In the genomic region with DNA sequence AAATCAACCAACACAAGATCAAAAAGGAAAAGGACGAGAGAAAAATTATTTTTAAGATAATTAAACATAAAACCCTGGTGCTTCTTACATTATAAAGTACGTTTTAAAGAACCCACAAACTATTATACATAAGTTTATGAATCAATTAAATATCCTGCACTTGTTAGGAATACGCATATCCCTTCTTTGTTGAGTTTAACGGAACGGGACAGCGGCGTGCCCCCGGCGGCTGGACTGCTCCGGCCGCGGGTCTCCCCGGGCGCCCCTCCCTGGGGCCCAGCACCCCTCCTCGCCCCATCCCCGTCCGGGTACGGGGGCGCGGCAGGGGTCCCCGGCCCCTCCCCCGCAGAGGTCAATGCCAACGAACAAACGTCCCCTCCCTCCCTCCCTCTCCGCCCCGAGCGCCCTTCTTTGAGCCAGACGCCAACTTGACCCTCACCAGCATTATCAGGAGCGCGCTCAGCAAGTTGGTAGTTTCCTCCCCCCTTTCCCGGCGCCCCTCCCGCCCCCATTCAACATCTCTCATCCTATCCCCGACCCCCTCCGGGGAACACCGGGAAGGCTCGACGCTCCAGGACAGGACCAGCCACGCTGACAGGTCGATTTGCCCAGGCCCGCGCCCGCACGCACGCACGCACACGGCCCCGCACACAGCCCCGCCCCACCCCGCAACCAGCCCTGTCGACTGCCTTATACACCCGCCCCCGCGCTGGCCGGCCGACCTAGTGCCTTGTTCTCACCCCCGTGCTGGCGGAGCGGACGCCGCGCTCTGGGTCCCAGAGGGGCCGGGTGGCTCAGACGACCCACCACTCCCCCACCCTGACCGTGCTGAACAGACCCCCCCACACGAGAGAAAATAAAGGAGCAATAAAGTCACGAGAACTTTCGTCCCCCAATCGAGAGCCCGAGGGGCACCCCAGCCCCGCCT, we compare ENCODE assay signal across 9 cellular contexts. TPM values are rescaled to one million over a fixed set of nuclear protein-coding genes. Genes with fewer than 3 reads are reported as not detected.
DNase-seq lines count a peak whose midpoint lies in the region; ATAC-seq and TF ChIP-seq lines count a peak whose summit lies in the region.
"Had no signal": no experiment of that assay in that cellular context is flagged by ENCODE, and none has a peak within 500 bp of the region (broad histone marks: within the 10 kb centered on the region; RNA-seq: fewer than 3 reads in every experiment).

No MANE protein-coding gene starts in this region.

- TF ChIP-seq POLR2A in thyroid gland (IDR thresholded peaks at IDR 0.05), result no peak

- H3K27me3 ChIP-seq in left lung (peaks cover 0 to 12% of the 10 kb centered on the region in 2 donors), thyroid gland (no peaks in the 10 kb centered on the region)

- no peak for ATAC-seq in activated CD4-positive, alpha-beta T cell treated with anti-CD3 and anti-CD28 coated beads for 36 hours
- no peak for ATAC-seq in activated T-helper 17 cell treated with anti-CD3 and anti-CD28 coated beads, Interleukin-2, amount 50 U/mL, for 72 hours (replicated peaks)
- ATAC-seq in left lung (peak; percentile 3), HG02588 (IDR thresholded peaks at IDR 0.05; ENCODE audit: unreplicated experiment) (no peak)

- peak overlapping the region; percentile 2 to 50 for H3K4me3 ChIP-seq in left lung
- H3K4me3 ChIP-seq in thyroid gland (replicated peaks in 1 of 3), result peak overlapping the region in 1 of 3 donors; percentile 24

- CTCF ChIA-PET in activated CD4-positive, alpha-beta T cell treated with anti-CD3 and anti-CD28 coated beads for 36 hours (lab: Charles Lee), result interaction anchor here (5.7 kb wide), 1 partner anchor 120 kb away, joined by 98 read pairs; no protein-coding TSS in a partner anchor

- H3K36me3 Mint-ChIP-seq in activated CD4-positive, alpha-beta T cell treated with anti-CD3 and anti-CD28 coated beads for 36 hours (ENCODE audit: low read depth), result peaks cover 5% of the 10 kb centered on the region
- H3K36me3 Mint-ChIP-seq in activated T-helper 17 cell treated with anti-CD3 and anti-CD28 coated beads, Interleukin-2, amount 50 U/mL, for 72 hours (ENCODE audit: low read depth), result peaks cover 8% of the 10 kb centered on the region

- peaks cover 32% of the 10 kb centered on the region for H3K27me3 Mint-ChIP-seq in activated CD4-positive, alpha-beta T cell treated with anti-CD3 and anti-CD28 coated beads for 36 hours
- H3K27me3 Mint-ChIP-seq in activated T-helper 17 cell treated with anti-CD3 and anti-CD28 coated beads, Interleukin-2, amount 50 U/mL, for 72 hours, result peaks cover 14% of the 10 kb centered on the region

- WGBS in thyroid gland, 2 donors, result 32% methylated on average over 30 to 35 of the region's 71 CpGs

- H3K4me1 Mint-ChIP-seq in activated CD4-positive, alpha-beta T cell treated with anti-CD3 and anti-CD28 coated beads for 36 hours, result peaks cover 48% of the 10 kb centered on the region
- peaks cover 25% of the 10 kb centered on the region for H3K4me1 Mint-ChIP-seq in activated T-helper 17 cell treated with anti-CD3 and anti-CD28 coated beads, Interleukin-2, amount 50 U/mL, for 72 hours

- H3K27ac ChIP-seq in left lung, result peak overlapping the region; percentile 90 to 98
- peak overlapping the region; percentile 74 to 84 (median 82) for H3K27ac ChIP-seq in thyroid gland

- no peak overlapping the region for H3K27ac Mint-ChIP-seq in activated CD4-positive, alpha-beta T cell treated with anti-CD3 and anti-CD28 coated beads for 36 hours
- no peak overlapping the region for H3K27ac Mint-ChIP-seq in activated T-helper 17 cell treated with anti-CD3 and anti-CD28 coated beads, Interleukin-2, amount 50 U/mL, for 72 hours

- peaks cover 20 to 82% of the 10 kb centered on the region in 2 donors for H3K4me1 ChIP-seq in left lung
- peaks cover 14 to 44% of the 10 kb centered on the region in 2 donors for H3K4me1 ChIP-seq in thyroid gland

- TF ChIP-seq CTCF in left lung (IDR thresholded peaks at IDR 0.05) (no peak), thyroid gland (IDR thresholded peaks at IDR 0.05) (no peak)

- intact Hi-C loops in activated CD4-positive, alpha-beta T cell treated with anti-CD3 and anti-CD28 coated beads for 36 hours (cut with DNase I, micrococcal nuclease), result loop anchor here in 1 of 2 experiments (1.0 to 5.0 kb wide), 3 partner anchors 84 to 263 kb away; partner anchors contain the start of genes KLF1 and RTBDN
- intact Hi-C loops in left lung (cut with DNase I), result loop anchor here in 1 of 2 donors (10.0 kb wide), 1 partner anchor 113 kb away; no protein-coding TSS in a partner anchor
- intact Hi-C loops in thyroid gland (cut with DNase I), result no loop called here

- no peaks in the 10 kb centered on the region for H3K9me3 Mint-ChIP-seq in activated CD4-positive, alpha-beta T cell treated with anti-CD3 and anti-CD28 coated beads for 36 hours (ENCODE audit: low read depth)
- no peaks in the 10 kb centered on the region for H3K9me3 Mint-ChIP-seq in activated T-helper 17 cell treated with anti-CD3 and anti-CD28 coated beads, Interleukin-2, amount 50 U/mL, for 72 hours

- H3K36me3 ChIP-seq in left lung, result peaks cover 0 to 23% of the 10 kb centered on the region in 2 donors
- peaks cover 0 to 9% of the 10 kb centered on the region in 2 donors for H3K36me3 ChIP-seq in thyroid gland

- POLR2A ChIA-PET in activated CD4-positive, alpha-beta T cell treated with anti-CD3 and anti-CD28 coated beads for 36 hours (lab: Charles Lee), result no interaction called here

- no peaks in the 10 kb centered on the region for H3K9me3 ChIP-seq in left lung
- H3K9me3 ChIP-seq in thyroid gland, result no peaks in the 10 kb centered on the region

- DNase-seq in activated CD4-positive, alpha-beta T cell treated with anti-CD3 and anti-CD28 coated beads for 36 hours, result peak; percentile 57
- DNase-seq in activated CD4-positive, alpha-beta T cell treated with anti-CD3 and anti-CD28 coated beads, Interleukin-2, amount 50 U/mL, for 1 hour, result no peak
- DNase-seq in left lung (peak in 1 of 2 donors; percentile 91), thyroid gland (no peak), foreskin melanocyte (no peak), NCI-H2107 (lab: John Stamatoyannopoulos, UW) (no peak)
- DNase-seq: NCI-H1092 treated with DMSO at 0.1 percent for 48 hours had no signal

- peak overlapping the region; percentile 38 for H3K4me3 Mint-ChIP-seq in activated CD4-positive, alpha-beta T cell treated with anti-CD3 and anti-CD28 coated beads for 36 hours
- peak overlapping the region; percentile 67 for H3K4me3 Mint-ChIP-seq in activated T-helper 17 cell treated with anti-CD3 and anti-CD28 coated beads, Interleukin-2, amount 50 U/mL, for 72 hours

RNA-seq across cellular contexts. Expression of gene LYL1, which starts 5.1 kb away (rescaled TPM):
- total RNA-seq in activated CD4-positive, alpha-beta T cell treated with anti-CD3 and anti-CD28 coated beads for 36 hours, result 1 to 10 TPM; 2.0 to 2.5 TPM
- 1 to 10 TPM; 1.1 to 1.6 TPM for total RNA-seq in activated T-helper 17 cell treated with anti-CD3 and anti-CD28 coated beads, Interleukin-2, amount 50 U/mL, for 72 hours
- 10 to 100 TPM; 15.4 to 32.9 TPM for total RNA-seq in left lung
- 10 to 100 TPM in 1 of 4 donors, 1 to 10 TPM in 3; 4.2 to 10.9 (median 7.7) TPM for total RNA-seq in thyroid gland

RNA-seq across cellular contexts. Expression of gene TRMT1, which starts 18.9 kb away (rescaled TPM):
- total RNA-seq in activated CD4-positive, alpha-beta T cell treated with anti-CD3 and anti-CD28 coated beads for 36 hours, result 10 to 100 TPM; 73.0 to 96.1 TPM
- total RNA-seq in activated T-helper 17 cell treated with anti-CD3 and anti-CD28 coated beads, Interleukin-2, amount 50 U/mL, for 72 hours, result 10 to 100 TPM; 66.4 to 83.2 TPM
- total RNA-seq in left lung, result 10 to 100 TPM; 24.2 to 46.2 TPM
- 10 to 100 TPM; 23.9 to 31.3 (median 29.1) TPM for total RNA-seq in thyroid gland

RNA-seq across cellular contexts. Expression of gene NACC1, which starts 20.5 kb away (rescaled TPM):
- 10 to 100 TPM; 77.5 to 84.5 TPM for total RNA-seq in activated CD4-positive, alpha-beta T cell treated with anti-CD3 and anti-CD28 coated beads for 36 hours
- total RNA-seq in activated T-helper 17 cell treated with anti-CD3 and anti-CD28 coated beads, Interleukin-2, amount 50 U/mL, for 72 hours, result 10 to 100 TPM; 70.8 to 80.6 TPM
- total RNA-seq in left lung (10 to 100 TPM; 65.1 to 92.5 TPM), thyroid gland (10 to 100 TPM; 16.9 to 67.7 (median 43.0) TPM)

RNA-seq across cellular contexts. Expression of gene STX10, which starts 52.6 kb away (rescaled TPM):
- 10 to 100 TPM; 64.8 to 71.4 TPM for total RNA-seq in activated CD4-positive, alpha-beta T cell treated with anti-CD3 and anti-CD28 coated beads for 36 hours
- total RNA-seq in activated T-helper 17 cell treated with anti-CD3 and anti-CD28 coated beads, Interleukin-2, amount 50 U/mL, for 72 hours, result 10 to 100 TPM; 76.4 to 91.3 TPM
- total RNA-seq in left lung, result 10 to 100 TPM; 64.0 to 94.8 TPM
- total RNA-seq in thyroid gland, result 10 to 100 TPM; 39.2 to 91.9 (median 56.5) TPM

RNA-seq across cellular contexts. Expression of gene IER2, which starts 52.6 kb away (rescaled TPM):
- 100 to 1,000 TPM; 109 to 118 TPM for total RNA-seq in activated CD4-positive, alpha-beta T cell treated with anti-CD3 and anti-CD28 coated beads for 36 hours
- total RNA-seq in activated T-helper 17 cell treated with anti-CD3 and anti-CD28 coated beads, Interleukin-2, amount 50 U/mL, for 72 hours, result 100 to 1,000 TPM in 1 of 2 donors, 10 to 100 TPM in 1; 85.9 to 140 TPM
- total RNA-seq in left lung (10 to 100 TPM; 70.1 to 99.4 TPM), thyroid gland (100 to 1,000 TPM in 1 of 4 donors, 10 to 100 TPM in 3; 55.0 to 139 (median 65.9) TPM)
